ENCODE assay signal across 1 cellular context in the genomic region with DNA sequence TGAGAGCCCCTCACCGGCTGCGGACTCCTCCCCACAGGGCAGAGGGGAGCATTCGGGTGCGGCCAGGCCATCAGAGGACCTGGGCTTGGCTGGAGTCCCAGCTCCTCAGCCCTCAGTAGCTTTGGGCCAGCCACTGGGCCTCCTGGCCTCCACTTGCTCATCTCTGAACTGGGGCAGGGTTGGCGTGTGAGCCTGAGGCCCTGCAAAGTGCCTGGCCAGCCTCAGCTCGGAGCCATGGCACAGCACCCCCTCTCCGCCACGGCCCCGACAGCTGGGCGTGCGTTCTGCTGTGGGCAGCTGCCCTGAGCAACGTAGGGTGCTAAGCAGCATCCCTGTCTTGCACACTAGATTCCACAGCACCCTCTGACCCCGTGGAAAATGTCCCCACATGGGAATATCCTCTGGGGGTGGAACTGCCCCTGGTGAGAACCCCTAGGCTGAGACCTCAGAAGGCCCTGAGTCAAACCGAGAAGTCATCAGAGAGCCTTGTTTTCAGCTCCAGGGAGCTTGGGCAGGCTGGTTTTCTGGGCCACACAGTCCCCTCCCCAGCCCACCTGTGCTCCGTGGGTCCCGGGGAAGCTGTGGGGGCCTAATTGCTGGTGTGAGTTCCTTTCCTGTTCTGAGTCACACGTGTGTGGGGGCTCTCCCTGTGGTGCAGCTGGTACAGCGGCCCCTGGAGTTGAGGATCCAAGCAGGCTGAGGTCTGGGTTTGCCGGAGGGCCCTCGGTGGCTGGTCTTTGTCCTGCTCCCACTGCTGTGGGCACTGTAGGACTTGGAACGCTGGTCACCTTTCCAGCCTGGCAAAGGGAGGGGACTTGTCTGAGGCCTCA.
TF ChIP-seq lines count a peak whose summit lies in the region.

No MANE protein-coding gene starts in this region.

TF ChIP-seq in IMR-90, 13 proteins besides CTCF, POLR2A, EP300 and RAD21:
- TF ChIP-seq, protein P1, sequence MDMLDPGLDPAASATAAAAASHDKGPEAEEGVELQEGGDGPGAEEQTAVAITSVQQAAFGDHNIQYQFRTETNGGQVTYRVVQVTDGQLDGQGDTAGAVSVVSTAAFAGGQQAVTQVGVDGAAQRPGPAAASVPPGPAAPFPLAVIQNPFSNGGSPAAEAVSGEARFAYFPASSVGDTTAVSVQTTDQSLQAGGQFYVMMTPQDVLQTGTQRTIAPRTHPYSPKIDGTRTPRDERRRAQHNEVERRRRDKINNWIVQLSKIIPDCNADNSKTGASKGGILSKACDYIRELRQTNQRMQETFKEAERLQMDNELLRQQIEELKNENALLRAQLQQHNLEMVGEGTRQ (IDR thresholded peaks at IDR 0.05; ENCODE audit: low read depth, low read length), result no peak
- TF ChIP-seq NFE2L2 (IDR thresholded peaks at IDR 0.05; ENCODE audit: low read depth, low read length) (no peak), MXI1 (IDR thresholded peaks at IDR 0.05; ENCODE audit: borderline replicate concordance, low read depth, low read length) (no peak), SMC3 (IDR thresholded peaks at IDR 0.05; ENCODE audit: low read depth, low read length) (no peak), FOS (IDR thresholded peaks at IDR 0.05; ENCODE audit: low read depth, low read length) (no peak), CEBPB (IDR thresholded peaks at IDR 0.05; ENCODE audit: low read depth, low read length) (no peak), ELK1 (IDR thresholded peaks at IDR 0.05; ENCODE audit: borderline replicate concordance, low read depth, low read length) (no peak), MAZ (IDR thresholded peaks at IDR 0.05; ENCODE audit: borderline replicate concordance, low read depth, low read length) (no peak), BHLHE40 (IDR thresholded peaks at IDR 0.05; ENCODE audit: low read depth, low read length) (no peak), MAFK (IDR thresholded peaks at IDR 0.05; ENCODE audit: low read depth, low read length) (no peak), RFX5 (IDR thresholded peaks at IDR 0.05; ENCODE audit: low read depth, low read length) (no peak), RCOR1 (IDR thresholded peaks at IDR 0.05; ENCODE audit: insufficient replicate concordance, low read length) (no peak), CHD1 (IDR thresholded peaks at IDR 0.05; ENCODE audit: low read depth, low read length) (no peak)
